Comparison of ENCODE assay signal across 8 cellular contexts in the genomic region with DNA sequence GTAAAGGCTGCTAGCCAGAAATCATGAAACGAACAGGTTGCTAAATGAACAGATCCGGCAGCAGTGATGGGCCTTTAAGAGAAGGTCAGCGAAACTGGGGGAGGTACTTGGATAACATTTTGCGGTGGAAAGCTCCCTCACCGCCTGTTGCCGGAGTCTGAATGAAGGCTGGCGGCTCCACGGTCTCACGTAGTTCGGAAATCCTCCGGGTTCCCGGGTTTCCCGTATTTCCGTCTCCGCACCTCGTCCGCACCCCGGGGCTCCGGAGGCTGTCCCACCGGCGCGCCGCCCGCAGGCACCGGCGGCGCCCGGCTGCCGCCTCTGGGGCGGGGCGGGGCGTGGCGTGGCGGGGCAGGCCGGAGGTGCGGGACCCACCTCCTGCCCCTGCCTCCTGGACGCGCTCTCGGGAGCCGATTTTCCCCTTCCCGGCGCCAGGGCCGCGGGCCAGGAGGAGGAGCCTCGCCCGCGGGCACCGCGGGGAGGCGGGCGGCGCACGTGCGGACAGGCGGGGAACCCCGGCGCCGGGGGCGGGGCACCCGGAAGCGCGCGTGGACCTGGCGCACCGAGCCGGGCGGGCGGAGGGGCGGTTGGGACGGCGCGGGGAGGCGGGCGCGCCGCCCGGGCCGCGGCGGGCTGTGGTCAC. TPM values are rescaled to one million over a fixed set of nuclear protein-coding genes. Genes with fewer than 3 reads are reported as not detected.
A peak's percentile ranks its signal among the peaks of the same experiment; 100 is the strongest.
DNase-seq lines count a peak whose midpoint lies in the region; TF ChIP-seq lines count a peak whose summit lies in the region.

A gene with protein sequence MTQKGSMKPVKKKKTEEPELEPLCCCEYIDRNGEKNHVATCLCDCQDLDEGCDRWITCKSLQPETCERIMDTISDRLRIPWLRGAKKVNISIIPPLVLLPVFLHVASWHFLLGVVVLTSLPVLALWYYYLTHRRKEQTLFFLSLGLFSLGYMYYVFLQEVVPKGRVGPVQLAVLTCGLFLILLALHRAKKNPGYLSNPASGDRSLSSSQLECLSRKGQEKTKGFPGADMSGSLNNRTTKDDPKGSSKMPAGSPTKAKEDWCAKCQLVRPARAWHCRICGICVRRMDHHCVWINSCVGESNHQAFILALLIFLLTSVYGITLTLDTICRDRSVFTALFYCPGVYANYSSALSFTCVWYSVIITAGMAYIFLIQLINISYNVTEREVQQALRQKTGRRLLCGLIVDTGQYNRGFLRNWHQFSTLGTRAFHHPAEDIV (plus strand): TSS at position 642 of the 643 bp plus-strand sequence. CDS start 790 bp downstream, outside the sequence.

- peak within 1 kb of the TSS; percentile 84 for H2AFZ ChIP-seq in H9 (ENCODE audit: low read length)

- TF ChIP-seq POLR2A in ovary (IDR thresholded peaks at IDR 0.05), result no peak

- H2BK15ac ChIP-seq in H9 (ENCODE audit: low read depth, low read length), result no peak within 1 kb of the TSS

- H3K4me1 Mint-ChIP-seq in H9 (peaks cover 15 to 23% of the 10 kb centered on the region in 2 experiments), glutamatergic neuron (ENCODE audit: low read depth, unreplicated experiment) (peaks cover 2% of the 10 kb centered on the region)
- peaks cover 14% of the 10 kb centered on the region for H3K4me1 Mint-ChIP-seq in activated naive CD4-positive, alpha-beta T cell treated with anti-CD3 and anti-CD28 coated beads, Interleukin-2, amount 10 ng/mL, durations not matched to agents 7 days and 5 days

- H3K27me3 Mint-ChIP-seq in H9 (ENCODE audit: low read depth) (peaks cover 11% of the 10 kb centered on the region), glutamatergic neuron (ENCODE audit: unreplicated experiment) (peaks cover 6% of the 10 kb centered on the region)
- H3K27me3 Mint-ChIP-seq in activated naive CD4-positive, alpha-beta T cell treated with anti-CD3 and anti-CD28 coated beads, Interleukin-2, amount 10 ng/mL, durations not matched to agents 7 days and 5 days, result peaks cover 59% of the 10 kb centered on the region

- no peaks in the 10 kb centered on the region for H3K79me2 ChIP-seq in H9 (ENCODE audit: insufficient read depth, low read length)

- TF ChIP-seq EP300 in ovary (IDR thresholded peaks at IDR 0.05), result no peak

- no peak within 1 kb of the TSS for H3K4ac ChIP-seq in H9 (ENCODE audit: low read depth, low read length)

- H3K9ac ChIP-seq in ES-I3 (ENCODE audit: low read depth, low read length) (peak within 1 kb of the TSS; percentile 71), H9 (ENCODE audit: extremely low read depth, insufficient read length, low read length) (peak within 1 kb of the TSS; percentile 47)

- no peak within 1 kb of the TSS for H4K5ac ChIP-seq in H9 (ENCODE audit: insufficient read length, low read depth, low read length)

- H3K36me3 Mint-ChIP-seq in H9 (ENCODE audit: insufficient read depth in 1 of 3, low read depth in 3 of 3) (peaks cover 0 to 8% (median 5%) of the 10 kb centered on the region in 3 experiments; a peak in 3 of 7 replicates), glutamatergic neuron (ENCODE audit: unreplicated experiment) (no peaks in the 10 kb centered on the region)
- no peaks in the 10 kb centered on the region for H3K36me3 Mint-ChIP-seq in activated naive CD4-positive, alpha-beta T cell treated with anti-CD3 and anti-CD28 coated beads, Interleukin-2, amount 10 ng/mL, durations not matched to agents 7 days and 5 days

- H3K9me3 Mint-ChIP-seq in H9 (no peaks in the 10 kb centered on the region), glutamatergic neuron (ENCODE audit: unreplicated experiment) (peaks cover 3% of the 10 kb centered on the region)
- H3K9me3 Mint-ChIP-seq in activated naive CD4-positive, alpha-beta T cell treated with anti-CD3 and anti-CD28 coated beads, Interleukin-2, amount 10 ng/mL, durations not matched to agents 7 days and 5 days, result no peaks in the 10 kb centered on the region

- H3K4me1 ChIP-seq in ES-I3 (ENCODE audit: insufficient read depth, low read length) (peaks cover 5% of the 10 kb centered on the region; the same call in 1 of the 2 replicates), H9 (ENCODE audit: insufficient read depth, low read length) (peaks cover 4% of the 10 kb centered on the region; the same call in 1 of the 2 replicates), SJSA1 (replicated peaks) (peaks cover 15% of the 10 kb centered on the region), ovary (ENCODE audit: insufficient read depth) (no peaks in the 10 kb centered on the region), tibial artery (peaks cover 0 to 18% (median 7%) of the 10 kb centered on the region in 4 donors)

- H4K8ac ChIP-seq in H9 (replicated peaks; ENCODE audit: insufficient read length, low read depth, low read length), result no peak within 1 kb of the TSS

- peak; percentile 68 for DNase-seq in H9
- peak; percentile 80 for DNase-seq in M059J (ENCODE audit: low read depth)
- DNase-seq in SJSA1 (ENCODE audit: low read depth in 1 of 2, low spot score in 2 of 2), result peak; percentile 22 to 40
- DNase-seq in activated naive CD4-positive, alpha-beta T cell treated with anti-CD3 and anti-CD28 coated beads, Interleukin-2, amount 10 ng/mL, durations not matched to agents 7 days and 5 days, result peak; percentile 75
- peak; percentile 50 for DNase-seq in glutamatergic neuron
- DNase-seq in ovary, result peak; percentile 67 to 80 (median 73)
- DNase-seq in tibial artery, result peak; percentile 69 to 85

- intact Hi-C loops in ovary (cut with DNase I), result no loop called here
- intact Hi-C loops in tibial artery (cut with DNase I; ENCODE audit: low total_unique reads), result loop anchor here (5.0 kb wide), 1 partner anchor 110 kb away; a partner anchor contains a TSS

- H3K4me3 Mint-ChIP-seq in H9, result peak within 1 kb of the TSS; percentile 74 to 88
- peak within 1 kb of the TSS; percentile 73 for H3K4me3 Mint-ChIP-seq in activated naive CD4-positive, alpha-beta T cell treated with anti-CD3 and anti-CD28 coated beads, Interleukin-2, amount 10 ng/mL, durations not matched to agents 7 days and 5 days
- peak within 1 kb of the TSS; percentile 82 for H3K4me3 Mint-ChIP-seq in glutamatergic neuron (ENCODE audit: unreplicated experiment)

- no peak within 1 kb of the TSS for H2BK120ac ChIP-seq in H9 (ENCODE audit: low read depth, low read length, poor library complexity, severe bottlenecking)

- H3K4me2 ChIP-seq in H9 (ENCODE audit: insufficient read depth, insufficient read length, low read length), result peak within 1 kb of the TSS; percentile 92

- no peak within 1 kb of the TSS; the same call in 1 of the 2 replicates for H3K14ac ChIP-seq in H9 (ENCODE audit: insufficient read depth, low read length)

- H3K9me3 ChIP-seq in ES-I3 (ENCODE audit: control insufficient read depth, insufficient read depth, low read length) (no peaks in the 10 kb centered on the region), H9 (ENCODE audit: control insufficient read depth, low read depth, low read length) (no peaks in the 10 kb centered on the region), SJSA1 (replicated peaks) (no peaks in the 10 kb centered on the region), ovary (no peaks in the 10 kb centered on the region), tibial artery (no peaks in the 10 kb centered on the region)

- no peak within 1 kb of the TSS for H2AK5ac ChIP-seq in H9 (ENCODE audit: insufficient read length, low read length)

- H3K79me1 ChIP-seq in H9 (ENCODE audit: insufficient read depth, low read depth, low read length, poor library complexity, severe bottlenecking), result no peaks in the 10 kb centered on the region

- H3K27me3 ChIP-seq in H9 (ENCODE audit: insufficient read depth, low read length) (no peaks in the 10 kb centered on the region; the same call in 1 of the 2 replicates), SJSA1 (replicated peaks) (peaks cover 28% of the 10 kb centered on the region), ovary (no peaks in the 10 kb centered on the region), tibial artery (no peaks in the 10 kb centered on the region)

- H4K20me1 ChIP-seq in H9 (ENCODE audit: control insufficient read depth, insufficient read depth, insufficient read length), result no peaks in the 10 kb centered on the region

- peak within 1 kb of the TSS; percentile 52 for H3K4me3 ChIP-seq in SJSA1
- H3K4me3 ChIP-seq in ovary, result peak within 1 kb of the TSS; percentile 66
- H3K4me3 ChIP-seq in tibial artery, result peak within 1 kb of the TSS; percentile 81 to 86

- no CpG with 5 or more reads among the region's 80 CpGs for WGBS in H9 (ENCODE audit: extremely low coverage, insufficient read length, low lambda C conversion rate)
- WGBS in ovary, 3 donors, result 0 to 1% (median 1%) methylated on average over 12 to 74 of the region's 80 CpGs

- no peaks in the 10 kb centered on the region for H3K36me3 ChIP-seq in ES-I3 (ENCODE audit: insufficient read depth, low read length)
- H3K36me3 ChIP-seq in SJSA1, result no peaks in the 10 kb centered on the region
- H3K36me3 ChIP-seq in ovary, result no peaks in the 10 kb centered on the region
- H3K36me3 ChIP-seq in tibial artery, result peaks cover 0 to 3% (median 0%) of the 10 kb centered on the region in 3 donors

- CTCF ChIA-PET in activated naive CD4-positive, alpha-beta T cell treated with anti-CD3 and anti-CD28 coated beads, Interleukin-2, amount 10 ng/mL, durations not matched to agents 7 days and 5 days (lab: Charles Lee), result no interaction called here

- TF ChIP-seq CTCF in H9 (conservative IDR thresholded peaks at IDR 0.05) (no peak), glutamatergic neuron (IDR thresholded peaks at IDR 0.05; ENCODE audit: partially characterized antibody, unreplicated experiment) (no peak), ovary (IDR thresholded peaks at IDR 0.05) (no peak), tibial artery (IDR thresholded peaks at IDR 0.05) (no peak)

- H3K27ac Mint-ChIP-seq in H9 (peak within 1 kb of the TSS in 1 of 3 experiments; percentile 20; a peak in 1 of 7 replicates), glutamatergic neuron (ENCODE audit: unreplicated experiment) (no peak within 1 kb of the TSS)
- H3K27ac Mint-ChIP-seq in activated naive CD4-positive, alpha-beta T cell treated with anti-CD3 and anti-CD28 coated beads, Interleukin-2, amount 10 ng/mL, durations not matched to agents 7 days and 5 days, result no peak within 1 kb of the TSS

- H2BK20ac ChIP-seq in H9 (ENCODE audit: low read depth, low read length, poor library complexity, severe bottlenecking), result no peak within 1 kb of the TSS

- no peak within 1 kb of the TSS for H2BK5ac ChIP-seq in H9 (ENCODE audit: insufficient read length, low read length)

- H4K91ac ChIP-seq in H9 (ENCODE audit: insufficient read length, low read depth, low read length), result no peak within 1 kb of the TSS

- H3K23ac ChIP-seq in H9 (ENCODE audit: insufficient read length, low read depth, low read length), result no peak within 1 kb of the TSS

- H3T11ph ChIP-seq in H9 (ENCODE audit: low read length), result no peak within 1 kb of the TSS

- H3K27ac ChIP-seq in H9 (ENCODE audit: insufficient read length, low read depth, low read length), result no peak within 1 kb of the TSS
- no peak within 1 kb of the TSS for H3K27ac ChIP-seq in SJSA1
- peak within 1 kb of the TSS in 1 of 2 donors; percentile 27 for H3K27ac ChIP-seq in ovary
- peak within 1 kb of the TSS; percentile 55 to 71 for H3K27ac ChIP-seq in tibial artery

- no peak within 1 kb of the TSS for H3K56ac ChIP-seq in H9 (ENCODE audit: insufficient read length, low read depth, low read length)

- peaks cover 10% of the 10 kb centered on the region for H3K23me2 ChIP-seq in H9 (ENCODE audit: insufficient read length, low read depth, low read length, poor library complexity, severe bottlenecking)

- no peak within 1 kb of the TSS for H2BK12ac ChIP-seq in H9 (ENCODE audit: insufficient read length, low read depth, low read length)

- H3K18ac ChIP-seq in H9 (ENCODE audit: insufficient read length, low read depth, low read length), result no peak within 1 kb of the TSS

RNA-seq across cellular contexts. Expression of the gene that starts here (rescaled TPM):
- total RNA-seq in H9 (2021) (25.0 and 25.2 TPM in 2 replicates), glutamatergic neuron (ENCODE audit: unreplicated experiment) (1.6 TPM), ovary (1 to 10 TPM; 1.4 to 6.7 (median 3.0) TPM)
- total RNA-seq in M059J (2014; rRNA removed; shearing (Covaris generic)), result 9.3 and 10.9 TPM in 2 replicates
- total RNA-seq in SJSA1 (2014; rRNA removed; shearing (Covaris generic)), result 0.45 and 0.47 TPM in 2 replicates
- polyA plus RNA-seq in ovary, result 1 to 10 TPM in 1 of 2 donors, under 1 TPM in 1; 0.80 to 2.9 TPM

Comparison
In these comparisons a context has a peak if more than half of its experiments do, and no peak if none do; other contexts are left out.
1. Peak in DNase-seq and H3K4me3 ChIP-seq in SJSA1; RNA of the gene not detected or under 1 TPM.
2. H3K27ac ChIP-seq: peak in tibial artery (2 of 2); none in H9 (single experiment) and SJSA1 (single experiment).
3. Peak in every context shown above with its lines, with median percentiles within 50 percentile points of each other: DNase-seq, H3K4me3 Mint-ChIP-seq and H3K4me3 ChIP-seq.